8 cellular contexts compared by ENCODE assay signal in the genomic region with DNA sequence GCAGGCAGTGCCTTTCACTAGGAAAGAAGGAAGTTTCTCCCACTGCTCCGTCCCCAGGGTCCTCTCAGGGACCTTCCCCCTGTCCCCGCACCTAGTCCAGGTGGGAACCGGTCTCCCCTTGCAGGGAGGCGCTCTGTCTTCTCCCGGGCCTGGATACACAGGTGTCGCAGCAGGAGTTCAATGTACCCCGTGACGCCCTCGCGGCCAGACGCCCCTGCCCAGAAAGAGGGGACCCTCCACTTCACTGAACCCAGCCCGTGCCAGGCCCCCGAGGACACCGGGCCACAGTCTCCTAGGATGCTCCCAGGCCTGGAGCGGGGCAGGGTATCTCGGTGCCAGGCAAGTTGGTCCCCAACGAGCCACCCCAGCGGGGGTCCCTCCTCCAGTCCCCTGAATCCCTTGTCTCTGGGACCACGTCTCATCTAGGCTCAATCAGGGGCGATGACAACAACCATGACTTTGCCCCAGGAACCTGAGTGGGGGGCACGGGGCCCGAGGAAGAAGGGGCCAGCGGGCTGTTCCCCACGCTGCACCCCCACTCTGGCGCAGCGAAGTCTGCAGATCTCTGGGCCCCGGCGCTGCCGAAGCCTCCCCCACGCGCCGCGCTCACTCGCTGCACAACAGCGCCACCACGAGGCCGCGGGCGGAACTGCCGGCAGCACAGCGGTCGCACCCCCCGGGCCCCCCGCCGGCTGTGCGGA.
DNase-seq lines count a peak whose midpoint lies in the region; ATAC-seq, FAIRE-seq and TF ChIP-seq lines count a peak whose summit lies in the region.

No MANE protein-coding gene starts in this region.

- POLR2A ChIA-PET in BJ (lab: Charles Lee), result no interaction called here

- DNase-seq in BJ (ENCODE audit: low read depth), result no peak
- peak; percentile 46 to 66 (median 57) for DNase-seq in T-helper 2 cell
- no peak for DNase-seq in astrocyte (ENCODE audit: low read depth)
- peak; percentile 44 to 78 (median 61) for DNase-seq in stimulated activated CD4-positive, alpha-beta T cell treated with anti-CD3 and anti-CD28 coated beads, Interleukin-12 subunit alpha, Interleukin-12 subunit beta, amount 100 ng/mL, for 48 hours (ENCODE audit: low read depth in 2 of 3, low spot score in 1 of 3)

- peaks cover 38% of the 10 kb centered on the region for H3K27me3 Mint-ChIP-seq in astrocyte (ENCODE audit: low read depth, unreplicated experiment)

- H3K4me3 ChIP-seq in BJ (ENCODE audit: low read depth, low read length) (no peak overlapping the region), astrocyte (ENCODE audit: insufficient read depth, low read depth, low read length) (no peak overlapping the region), iPS-18a (ENCODE audit: low read length) (peak overlapping the region; percentile 63)

- no peaks in the 10 kb centered on the region for H3K9me3 Mint-ChIP-seq in astrocyte (ENCODE audit: unreplicated experiment)

- H3K4me2 ChIP-seq in astrocyte (ENCODE audit: low read length), result no peak overlapping the region

- H2AFZ ChIP-seq in astrocyte (ENCODE audit: low read depth, low read length), result no peak overlapping the region

- ATAC-seq in HG03196 (IDR thresholded peaks at IDR 0.05; ENCODE audit: unreplicated experiment), result peak; percentile 61
- ATAC-seq in GM21528 (IDR thresholded peaks at IDR 0.05; ENCODE audit: low FRiP score, unreplicated experiment), result no peak
- no peak for ATAC-seq in GM19463 (IDR thresholded peaks at IDR 0.05; ENCODE audit: unreplicated experiment)

- H3K4me1 ChIP-seq in astrocyte (ENCODE audit: insufficient read depth, low read length) (no peaks in the 10 kb centered on the region), iPS-18a (ENCODE audit: control insufficient read depth, low read depth, low read length) (peaks cover 5% of the 10 kb centered on the region)

- CTCF ChIA-PET in BJ (lab: Yijun Ruan, JAX), result interaction anchor here (1.1 to 2.6 kb wide), 8 partner anchors 9 to 533 kb away, joined by 3 to 8 read pairs (median 3); no protein-coding TSS in a partner anchor

- H4K20me1 ChIP-seq in astrocyte (ENCODE audit: insufficient read depth, low read length), result no peaks in the 10 kb centered on the region

- H3K27ac Mint-ChIP-seq in astrocyte (ENCODE audit: unreplicated experiment), result no peak overlapping the region

- H3K27me3 ChIP-seq in BJ (ENCODE audit: control insufficient read depth, insufficient read depth, low read length) (peaks cover 5% of the 10 kb centered on the region), astrocyte (ENCODE audit: insufficient read depth, low read length) (peaks cover 46% of the 10 kb centered on the region), iPS-18a (ENCODE audit: control insufficient read depth, insufficient read depth, low read length) (peaks cover 40% of the 10 kb centered on the region)

- H3K9ac ChIP-seq in astrocyte (ENCODE audit: low read length) (no peak overlapping the region), iPS-18a (ENCODE audit: low read length) (no peak overlapping the region)

- H3K4me1 Mint-ChIP-seq in astrocyte (ENCODE audit: low read depth, unreplicated experiment), result no peaks in the 10 kb centered on the region

- no peaks in the 10 kb centered on the region for H3K36me3 Mint-ChIP-seq in astrocyte (ENCODE audit: low read depth, unreplicated experiment)

- peak overlapping the region; percentile 34 for H3K4me3 Mint-ChIP-seq in astrocyte (ENCODE audit: unreplicated experiment)

- H3K36me3 ChIP-seq in BJ (ENCODE audit: control insufficient read depth, insufficient read depth, low read length) (no peaks in the 10 kb centered on the region), astrocyte (ENCODE audit: insufficient read depth, low read length) (no peaks in the 10 kb centered on the region), iPS-18a (ENCODE audit: control insufficient read depth, low read depth, low read length) (no peaks in the 10 kb centered on the region)

- no peak for FAIRE-seq in astrocyte (lab: Jason Lieb, UNC)

- H3K27ac ChIP-seq in astrocyte (ENCODE audit: low read depth, low read length), result no peak overlapping the region
- H3K27ac ChIP-seq in iPS-18a (ENCODE audit: low read length), result no peak overlapping the region

- H3K9me3 ChIP-seq in astrocyte (ENCODE audit: insufficient read depth, low read depth, low read length) (no peaks in the 10 kb centered on the region), iPS-18a (ENCODE audit: control insufficient read depth, low read depth, low read length) (no peaks in the 10 kb centered on the region)

- no peaks in the 10 kb centered on the region for H3K79me2 ChIP-seq in astrocyte (ENCODE audit: insufficient read depth, low read length)

- TF ChIP-seq CTCF in BJ (IDR thresholded peaks at IDR 0.05; ENCODE audit: insufficient read depth, low read depth, low read length) (peak; percentile 63), astrocyte (IDR thresholded peaks at IDR 0.05; ENCODE audit: insufficient read depth, low read depth, low read length) (no peak)

Comparison
In these comparisons a context has a peak if more than half of its experiments do, and no peak if none do; other contexts are left out.
1. DNase-seq: peak in T-helper 2 cell (5 of 5) and stimulated activated CD4-positive, alpha-beta T cell treated with anti-CD3 and anti-CD28 coated beads, Interleukin-12 subunit alpha, Interleukin-12 subunit beta, amount 100 ng/mL, for 48 hours (3 of 3); none in BJ (single experiment) and astrocyte (single experiment).